2 cellular contexts compared by ENCODE assay signal in genomic region chr5:147893820-147894219, GRCh38.
TF ChIP-seq lines count a peak whose summit lies in the region.

No MANE protein-coding gene starts in this region.

TF ChIP-seq in SK-N-SH, 30 proteins besides CTCF, POLR2A, EP300 and RAD21:
- no peak for TF ChIP-seq YY1 (IDR thresholded peaks at IDR 0.05; ENCODE audit: low read depth)
- TF ChIP-seq MXI1 (IDR thresholded peaks at IDR 0.05; ENCODE audit: low read depth, low read length), result no peak
- no peak for TF ChIP-seq RCOR1 (IDR thresholded peaks at IDR 0.05; ENCODE audit: low read length)
- TF ChIP-seq, protein P1, sequence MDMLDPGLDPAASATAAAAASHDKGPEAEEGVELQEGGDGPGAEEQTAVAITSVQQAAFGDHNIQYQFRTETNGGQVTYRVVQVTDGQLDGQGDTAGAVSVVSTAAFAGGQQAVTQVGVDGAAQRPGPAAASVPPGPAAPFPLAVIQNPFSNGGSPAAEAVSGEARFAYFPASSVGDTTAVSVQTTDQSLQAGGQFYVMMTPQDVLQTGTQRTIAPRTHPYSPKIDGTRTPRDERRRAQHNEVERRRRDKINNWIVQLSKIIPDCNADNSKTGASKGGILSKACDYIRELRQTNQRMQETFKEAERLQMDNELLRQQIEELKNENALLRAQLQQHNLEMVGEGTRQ (IDR thresholded peaks at IDR 0.05; ENCODE audit: borderline replicate concordance, low read depth, low read length), result no peak
- no peak for TF ChIP-seq FOSL2 (IDR thresholded peaks at IDR 0.05; ENCODE audit: borderline replicate concordance, low read depth)
- TF ChIP-seq JUND (IDR thresholded peaks at IDR 0.05), result no peak
- TF ChIP-seq NFIC (IDR thresholded peaks at IDR 0.05; ENCODE audit: borderline replicate concordance), result no peak
- no peak for TF ChIP-seq CHD2 (IDR thresholded peaks at IDR 0.05; ENCODE audit: low read length, partially characterized antibody)
- TF ChIP-seq, protein P2, sequence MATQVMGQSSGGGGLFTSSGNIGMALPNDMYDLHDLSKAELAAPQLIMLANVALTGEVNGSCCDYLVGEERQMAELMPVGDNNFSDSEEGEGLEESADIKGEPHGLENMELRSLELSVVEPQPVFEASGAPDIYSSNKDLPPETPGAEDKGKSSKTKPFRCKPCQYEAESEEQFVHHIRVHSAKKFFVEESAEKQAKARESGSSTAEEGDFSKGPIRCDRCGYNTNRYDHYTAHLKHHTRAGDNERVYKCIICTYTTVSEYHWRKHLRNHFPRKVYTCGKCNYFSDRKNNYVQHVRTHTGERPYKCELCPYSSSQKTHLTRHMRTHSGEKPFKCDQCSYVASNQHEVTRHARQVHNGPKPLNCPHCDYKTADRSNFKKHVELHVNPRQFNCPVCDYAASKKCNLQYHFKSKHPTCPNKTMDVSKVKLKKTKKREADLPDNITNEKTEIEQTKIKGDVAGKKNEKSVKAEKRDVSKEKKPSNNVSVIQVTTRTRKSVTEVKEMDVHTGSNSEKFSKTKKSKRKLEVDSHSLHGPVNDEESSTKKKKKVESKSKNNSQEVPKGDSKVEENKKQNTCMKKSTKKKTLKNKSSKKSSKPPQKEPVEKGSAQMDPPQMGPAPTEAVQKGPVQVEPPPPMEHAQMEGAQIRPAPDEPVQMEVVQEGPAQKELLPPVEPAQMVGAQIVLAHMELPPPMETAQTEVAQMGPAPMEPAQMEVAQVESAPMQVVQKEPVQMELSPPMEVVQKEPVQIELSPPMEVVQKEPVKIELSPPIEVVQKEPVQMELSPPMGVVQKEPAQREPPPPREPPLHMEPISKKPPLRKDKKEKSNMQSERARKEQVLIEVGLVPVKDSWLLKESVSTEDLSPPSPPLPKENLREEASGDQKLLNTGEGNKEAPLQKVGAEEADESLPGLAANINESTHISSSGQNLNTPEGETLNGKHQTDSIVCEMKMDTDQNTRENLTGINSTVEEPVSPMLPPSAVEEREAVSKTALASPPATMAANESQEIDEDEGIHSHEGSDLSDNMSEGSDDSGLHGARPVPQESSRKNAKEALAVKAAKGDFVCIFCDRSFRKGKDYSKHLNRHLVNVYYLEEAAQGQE (IDR thresholded peaks at IDR 0.05; ENCODE audit: low read depth, low read length), result no peak
- no peak for TF ChIP-seq GATA2 (CRISPR knock-in tag; IDR thresholded peaks at IDR 0.05)
- TF ChIP-seq TCF12 (IDR thresholded peaks at IDR 0.05), result no peak
- TF ChIP-seq GABPA (IDR thresholded peaks at IDR 0.05; ENCODE audit: low read depth), result no peak

TF ChIP-seq in SK-N-SH treated with all-trans-retinoic acid at 6 μM for 48 hours, 23 proteins besides CTCF, POLR2A, EP300 and RAD21:
- TF ChIP-seq CSRNP3 (CRISPR knock-in tag; IDR thresholded peaks at IDR 0.05), result no peak
- TF ChIP-seq ZNF70 (CRISPR knock-in tag; IDR thresholded peaks at IDR 0.05), result no peak
- TF ChIP-seq ESRRG (CRISPR knock-in tag; IDR thresholded peaks at IDR 0.05), result no peak
- no peak for TF ChIP-seq TSHZ2 (CRISPR knock-in tag; IDR thresholded peaks at IDR 0.05)
- TF ChIP-seq TCF4 (CRISPR knock-in tag; IDR thresholded peaks at IDR 0.05; ENCODE audit: borderline replicate concordance), result no peak
- no peak for TF ChIP-seq ZFP3 (CRISPR knock-in tag; IDR thresholded peaks at IDR 0.05)
- TF ChIP-seq RARB (CRISPR knock-in tag; IDR thresholded peaks at IDR 0.05), result no peak
- TF ChIP-seq ZNF565 (CRISPR knock-in tag; conservative IDR thresholded peaks at IDR 0.05; ENCODE audit: low read depth), result no peak
- TF ChIP-seq ZFP30 (CRISPR knock-in tag; IDR thresholded peaks at IDR 0.05), result no peak
- no peak for TF ChIP-seq PPARA (CRISPR knock-in tag; IDR thresholded peaks at IDR 0.05; ENCODE audit: borderline replicate concordance)
- no peak for TF ChIP-seq GLIS3 (CRISPR knock-in tag; IDR thresholded peaks at IDR 0.05)
- no peak for TF ChIP-seq ZC3H10 (CRISPR knock-in tag; IDR thresholded peaks at IDR 0.05)
- TF ChIP-seq, protein P3, sequence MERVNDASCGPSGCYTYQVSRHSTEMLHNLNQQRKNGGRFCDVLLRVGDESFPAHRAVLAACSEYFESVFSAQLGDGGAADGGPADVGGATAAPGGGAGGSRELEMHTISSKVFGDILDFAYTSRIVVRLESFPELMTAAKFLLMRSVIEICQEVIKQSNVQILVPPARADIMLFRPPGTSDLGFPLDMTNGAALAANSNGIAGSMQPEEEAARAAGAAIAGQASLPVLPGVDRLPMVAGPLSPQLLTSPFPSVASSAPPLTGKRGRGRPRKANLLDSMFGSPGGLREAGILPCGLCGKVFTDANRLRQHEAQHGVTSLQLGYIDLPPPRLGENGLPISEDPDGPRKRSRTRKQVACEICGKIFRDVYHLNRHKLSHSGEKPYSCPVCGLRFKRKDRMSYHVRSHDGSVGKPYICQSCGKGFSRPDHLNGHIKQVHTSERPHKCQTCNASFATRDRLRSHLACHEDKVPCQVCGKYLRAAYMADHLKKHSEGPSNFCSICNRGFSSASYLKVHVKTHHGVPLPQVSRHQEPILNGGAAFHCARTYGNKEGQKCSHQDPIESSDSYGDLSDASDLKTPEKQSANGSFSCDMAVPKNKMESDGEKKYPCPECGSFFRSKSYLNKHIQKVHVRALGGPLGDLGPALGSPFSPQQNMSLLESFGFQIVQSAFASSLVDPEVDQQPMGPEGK (CRISPR knock-in tag; IDR thresholded peaks at IDR 0.05; ENCODE audit: borderline replicate concordance), result no peak
- TF ChIP-seq ARNTL (CRISPR knock-in tag; IDR thresholded peaks at IDR 0.05; ENCODE audit: borderline replicate concordance, low read depth), result no peak
- TF ChIP-seq OSR1 (CRISPR knock-in tag; IDR thresholded peaks at IDR 0.05), result no peak
- no peak for TF ChIP-seq CSDC2 (CRISPR knock-in tag; IDR thresholded peaks at IDR 0.05)
- no peak for TF ChIP-seq SNAI2 (CRISPR knock-in tag; IDR thresholded peaks at IDR 0.05)
TF ChIP-seq in SK-N-SH treated with all-trans-retinoic acid at 6 μM for 48 hours: peak in this region for 0.
